ENCODE assay signal across 8 cellular contexts in the genomic region with DNA sequence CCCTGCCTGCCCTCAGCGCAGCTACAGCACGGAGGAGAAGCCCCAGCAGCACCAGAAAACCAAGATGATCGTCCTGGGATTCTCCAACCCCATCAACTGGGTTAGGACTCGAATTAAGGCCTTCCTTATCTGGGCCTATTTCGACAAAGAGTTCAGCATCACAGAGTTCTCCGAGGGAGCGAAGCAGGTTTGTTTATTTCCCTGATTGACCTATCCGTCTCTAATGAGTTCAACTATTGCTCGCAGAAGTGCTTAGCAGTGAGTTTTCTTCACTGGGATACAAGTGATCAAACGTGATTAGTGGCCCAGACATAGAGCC. TPM values are rescaled to one million over a fixed set of nuclear protein-coding genes. Genes with fewer than 3 reads are reported as not detected.
A peak's percentile ranks its signal among the peaks of the same experiment; 100 is the strongest.
DNase-seq lines count a peak whose midpoint lies in the region; ATAC-seq and TF ChIP-seq lines count a peak whose summit lies in the region.

No MANE protein-coding gene starts in this region.

- peaks cover 33% of the 10 kb centered on the region for H3K4me1 Mint-ChIP-seq in T-helper 17 cell
- H3K4me1 Mint-ChIP-seq in stimulated activated memory B cell treated with anti-CD40 and anti-IgM and Interleukin-4, amounts not matched to agents 10 μg/mL and 1 μg/mL and 100 μg/mL, for 72 hours, result peaks cover 45% of the 10 kb centered on the region

- H3K27me3 ChIP-seq in SK-N-SH (ENCODE audit: insufficient read depth) (no peaks in the 10 kb centered on the region), hepatocyte (no peaks in the 10 kb centered on the region)

- H3K9me3 Mint-ChIP-seq in stimulated activated memory B cell treated with anti-CD40 and anti-IgM and Interleukin-4, amounts not matched to agents 10 μg/mL and 1 μg/mL and 100 μg/mL, for 72 hours, result no peaks in the 10 kb centered on the region

- peak overlapping the region; percentile 90 for H3K9ac ChIP-seq in SK-N-SH

- peaks cover 11% of the 10 kb centered on the region for H3F3A ChIP-seq in SK-N-SH (replicated peaks; ENCODE audit: insufficient read depth)

- H3K4me2 ChIP-seq in SK-N-SH (peak overlapping the region; percentile 96), hepatocyte (peak overlapping the region; percentile 87)

- H3K79me2 ChIP-seq in SK-N-SH (ENCODE audit: insufficient read depth), result peaks cover 80% of the 10 kb centered on the region
- peaks cover 65% of the 10 kb centered on the region for H3K79me2 ChIP-seq in hepatocyte

- H3K36me3 ChIP-seq in SK-N-SH (replicated peaks in 1 of 2; ENCODE audit: control insufficient read depth in 1 of 2, insufficient read depth in 2 of 2, low read length in 1 of 2) (peaks cover 22 to 42% of the 10 kb centered on the region in 2 experiments), hepatocyte (replicated peaks; ENCODE audit: insufficient read depth, low read depth) (no peaks in the 10 kb centered on the region)

- no peaks in the 10 kb centered on the region for H4K20me1 ChIP-seq in SK-N-SH (ENCODE audit: insufficient read depth)
- no peaks in the 10 kb centered on the region for H4K20me1 ChIP-seq in hepatocyte (ENCODE audit: insufficient read depth, poor library complexity, severe bottlenecking)

- WGBS in SK-N-SH (ENCODE audit: low lambda C conversion rate), result 2% methylated on average over 6 of the region's 10 CpGs
- under 1% methylated on average over 10 of the region's 10 CpGs for WGBS in hepatocyte (ENCODE audit: low lambda C conversion rate, missing lambda C conversion rate)

- H2AFZ ChIP-seq in SK-N-SH (ENCODE audit: low read depth) (peak overlapping the region; percentile 88), hepatocyte (peak overlapping the region; percentile 80)

- H3K27ac ChIP-seq in SK-N-SH (ENCODE audit: low read depth in 2 of 2, low read length in 1 of 2) (peak overlapping the region; percentile 91 to 99), hepatocyte (peak overlapping the region; percentile 98)

- H3K36me3 Mint-ChIP-seq in T-helper 17 cell (ENCODE audit: low read depth), result no peaks in the 10 kb centered on the region
- peaks cover 7% of the 10 kb centered on the region for H3K36me3 Mint-ChIP-seq in stimulated activated memory B cell treated with anti-CD40 and anti-IgM and Interleukin-4, amounts not matched to agents 10 μg/mL and 1 μg/mL and 100 μg/mL, for 72 hours

- no peaks in the 10 kb centered on the region for H3K9me3 ChIP-seq in SK-N-SH
- no peaks in the 10 kb centered on the region for H3K9me3 ChIP-seq in T-helper 17 cell (ENCODE audit: control insufficient read depth, low read length, poor library complexity, severe bottlenecking)
- no peaks in the 10 kb centered on the region for H3K9me3 ChIP-seq in hepatocyte (ENCODE audit: low read depth)

- ATAC-seq in SK-N-SH treated with all-trans-retinoic acid at 6 μM for 48 hours, result no peak
- ATAC-seq in T-helper 17 cell, result no peak
- ATAC-seq in stimulated activated memory B cell treated with anti-CD40 and anti-IgM and Interleukin-4, amounts not matched to agents 10 μg/mL and 1 μg/mL and 100 μg/mL, for 72 hours, result no peak

- peak overlapping the region; percentile 99 for H3K4me3 Mint-ChIP-seq in T-helper 17 cell
- peak overlapping the region; percentile 99 for H3K4me3 Mint-ChIP-seq in stimulated activated memory B cell treated with anti-CD40 and anti-IgM and Interleukin-4, amounts not matched to agents 10 μg/mL and 1 μg/mL and 100 μg/mL, for 72 hours

- no peak for TF ChIP-seq EP300 in SK-N-SH (IDR thresholded peaks at IDR 0.05; ENCODE audit: borderline replicate concordance in 1 of 2, low read depth in 1 of 2, low read length in 1 of 2)

- CTCF ChIA-PET in SK-N-SH (lab: Yijun Ruan, JAX), result no interaction called here

- TF ChIP-seq RAD21 in SK-N-SH (IDR thresholded peaks at IDR 0.05; ENCODE audit: low read length), result no peak

- H3K4me3 ChIP-seq in SK-N-SH (ENCODE audit: low read depth in 2 of 2, low read length in 1 of 2) (peak overlapping the region; percentile 98 to 99), hepatocyte (peak overlapping the region; percentile 86)

- POLR2A ChIA-PET in SK-N-SH (lab: Yijun Ruan, JAX), result no interaction called here

- peaks cover 0 to 8% of the 10 kb centered on the region in 2 experiments; a peak in 2 of 4 replicates for H3K4me1 ChIP-seq in SK-N-SH (ENCODE audit: control insufficient read depth in 1 of 2, insufficient read depth in 2 of 2, low read depth in 1 of 2, low read length in 1 of 2)
- peaks cover 21% of the 10 kb centered on the region for H3K4me1 ChIP-seq in hepatocyte (ENCODE audit: insufficient read depth)

- H3K9me2 ChIP-seq in SK-N-SH (no peaks in the 10 kb centered on the region), hepatocyte (replicated peaks; ENCODE audit: insufficient read depth) (no peaks in the 10 kb centered on the region)

- no peak for DNase-seq in SK-N-SH
- DNase-seq in T-helper 17 cell, result no peak
- no peak for DNase-seq in hepatocyte (ENCODE audit: low spot score)
- no peak for DNase-seq in dermis blood vessel endothelial cell
- no peak for DNase-seq in kidney glomerular epithelial cell (lab: John Stamatoyannopoulos, UW)
- no peak for DNase-seq in NCI-H1694 treated with DMSO at 0.1 percent for 48 hours (lab: John Stamatoyannopoulos, UW)

- TF ChIP-seq CTCF in SK-N-SH (IDR thresholded peaks at IDR 0.05) (no peak), hepatocyte (IDR thresholded peaks at IDR 0.05; ENCODE audit: poor library complexity) (no peak)

- no peaks in the 10 kb centered on the region for H3K27me3 Mint-ChIP-seq in T-helper 17 cell
- H3K27me3 Mint-ChIP-seq in stimulated activated memory B cell treated with anti-CD40 and anti-IgM and Interleukin-4, amounts not matched to agents 10 μg/mL and 1 μg/mL and 100 μg/mL, for 72 hours, result no peaks in the 10 kb centered on the region

- peak overlapping the region; percentile 100 for H3K27ac Mint-ChIP-seq in T-helper 17 cell
- H3K27ac Mint-ChIP-seq in stimulated activated memory B cell treated with anti-CD40 and anti-IgM and Interleukin-4, amounts not matched to agents 10 μg/mL and 1 μg/mL and 100 μg/mL, for 72 hours, result peak overlapping the region; percentile 95

TF ChIP-seq in SK-N-SH, 30 proteins besides CTCF, POLR2A, EP300 and RAD21 (continues in another document):
- TF ChIP-seq NRF1 (IDR thresholded peaks at IDR 0.05; ENCODE audit: low read depth, low read length) (no peak), FOXM1 (IDR thresholded peaks at IDR 0.05; ENCODE audit: low read depth) (no peak), IRF3 (IDR thresholded peaks at IDR 0.05; ENCODE audit: low read depth, low read length) (no peak), RCOR1 (IDR thresholded peaks at IDR 0.05; ENCODE audit: low read length) (no peak), SIN3A (IDR thresholded peaks at IDR 0.05; ENCODE audit: borderline replicate concordance, low read depth, low read length) (no peak), TCF12 (IDR thresholded peaks at IDR 0.05) (no peak), FOSL2 (IDR thresholded peaks at IDR 0.05; ENCODE audit: borderline replicate concordance, low read depth) (no peak), RXRA (IDR thresholded peaks at IDR 0.05; ENCODE audit: borderline replicate concordance, low read depth) (no peak)

TF ChIP-seq in SK-N-SH treated with all-trans-retinoic acid at 6 μM for 48 hours, 23 proteins besides CTCF, POLR2A, EP300 and RAD21 (continues in another document):
- TF ChIP-seq TOX (CRISPR knock-in tag; IDR thresholded peaks at IDR 0.05; ENCODE audit: borderline replicate concordance), result no peak
- TF ChIP-seq OSR1 (CRISPR knock-in tag; IDR thresholded peaks at IDR 0.05), result no peak
- no peak for TF ChIP-seq ZNF70 (CRISPR knock-in tag; IDR thresholded peaks at IDR 0.05)
- no peak for TF ChIP-seq ESRRG (CRISPR knock-in tag; IDR thresholded peaks at IDR 0.05)
- TF ChIP-seq, protein P1, sequence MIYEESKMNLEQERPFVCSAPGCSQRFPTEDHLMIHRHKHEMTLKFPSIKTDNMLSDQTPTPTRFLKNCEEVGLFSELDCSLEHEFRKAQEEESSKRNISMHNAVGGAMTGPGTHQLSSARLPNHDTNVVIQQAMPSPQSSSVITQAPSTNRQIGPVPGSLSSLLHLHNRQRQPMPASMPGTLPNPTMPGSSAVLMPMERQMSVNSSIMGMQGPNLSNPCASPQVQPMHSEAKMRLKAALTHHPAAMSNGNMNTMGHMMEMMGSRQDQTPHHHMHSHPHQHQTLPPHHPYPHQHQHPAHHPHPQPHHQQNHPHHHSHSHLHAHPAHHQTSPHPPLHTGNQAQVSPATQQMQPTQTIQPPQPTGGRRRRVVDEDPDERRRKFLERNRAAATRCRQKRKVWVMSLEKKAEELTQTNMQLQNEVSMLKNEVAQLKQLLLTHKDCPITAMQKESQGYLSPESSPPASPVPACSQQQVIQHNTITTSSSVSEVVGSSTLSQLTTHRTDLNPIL (CRISPR knock-in tag; IDR thresholded peaks at IDR 0.05; ENCODE audit: low read depth), result no peak

RNA-seq across cellular contexts. Expression of gene MAIP1, which starts 0.6 kb away (rescaled TPM):
- polyA plus RNA-seq in SK-N-SH (2012; rRNA removed), result 11.5 and 15.8 TPM in 2 replicates
- 12.1 and 15.1 TPM in 2 replicates for polyA plus RNA-seq in SK-N-SH (2012; cell fraction: cytosol; rRNA removed)
- polyA plus RNA-seq in SK-N-SH (2012; cell fraction: nucleus; rRNA removed), result 4.8 and 7.8 TPM in 2 replicates
- total RNA-seq in T-helper 17 cell, result 10 to 100 TPM; 19.8 to 29.4 TPM
- total RNA-seq in hepatocyte, result 33.0 and 35.7 TPM in 2 replicates
- polyA plus RNA-seq in hepatocyte, result 21.7 and 26.3 TPM in 2 replicates
- total RNA-seq in dermis blood vessel endothelial cell, result 25.4 and 30.1 TPM in 2 replicates

RNA-seq across cellular contexts. Expression of gene TYW5, which starts 0.7 kb away (rescaled TPM):
- 3.6 and 4.7 TPM in 2 replicates for polyA plus RNA-seq in SK-N-SH (2012; rRNA removed)
- 3.7 and 4.7 TPM in 2 replicates for polyA plus RNA-seq in SK-N-SH (2012; cell fraction: cytosol; rRNA removed)
- 5.6 and 12.3 TPM in 2 replicates for polyA plus RNA-seq in SK-N-SH (2012; cell fraction: nucleus; rRNA removed)
- total RNA-seq in T-helper 17 cell, result 10 to 100 TPM in 1 of 2 donors, 1 to 10 TPM in 1; 9.4 to 15.7 TPM
- 10.1 and 14.6 TPM in 2 replicates for total RNA-seq in hepatocyte
- polyA plus RNA-seq in hepatocyte, result 5.0 and 5.3 TPM in 2 replicates
- total RNA-seq in dermis blood vessel endothelial cell, result 7.4 and 7.7 TPM in 2 replicates

RNA-seq across cellular contexts. Expression of gene C2orf69, which starts 44.9 kb away (rescaled TPM):
- 1.8 and 2.2 TPM in 2 replicates for polyA plus RNA-seq in SK-N-SH (2012; rRNA removed)
- polyA plus RNA-seq in SK-N-SH (2012; cell fraction: cytosol; rRNA removed), result 3.0 and 3.5 TPM in 2 replicates
- polyA plus RNA-seq in SK-N-SH (2012; cell fraction: nucleus; rRNA removed), result 1.2 and 1.3 TPM in 2 replicates
- total RNA-seq in T-helper 17 cell, result 10 to 100 TPM; 13.5 to 18.0 TPM
- 10.5 and 12.1 TPM in 2 replicates for total RNA-seq in hepatocyte
- polyA plus RNA-seq in hepatocyte, result 6.2 and 6.8 TPM in 2 replicates
- total RNA-seq in dermis blood vessel endothelial cell, result 10.2 and 14.4 TPM in 2 replicates
